Comparison of ENCODE assay signal across 2 cellular contexts in the genomic region with DNA sequence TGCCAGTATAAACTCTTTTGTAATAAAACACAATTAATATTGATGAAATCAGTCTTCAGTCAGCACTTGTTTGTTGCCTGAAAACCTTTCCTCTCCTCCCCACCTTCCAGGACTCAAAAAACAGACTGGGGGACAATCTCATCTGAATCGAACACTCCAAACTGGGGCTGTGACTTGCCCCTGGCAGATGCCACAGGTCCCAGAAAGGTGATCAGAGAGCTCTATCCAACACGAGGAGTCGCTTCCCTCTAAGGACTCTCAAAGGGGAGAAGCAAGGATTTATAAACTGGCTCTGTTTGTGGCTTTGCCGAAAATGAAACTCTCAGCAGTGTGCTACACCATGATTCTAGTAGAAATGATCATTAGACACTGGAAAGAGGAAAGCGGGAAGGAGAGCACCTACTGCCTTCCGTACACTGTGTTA.
TF ChIP-seq lines count a peak whose summit lies in the region.

No MANE protein-coding gene starts in this region.

TF ChIP-seq in IMR-90, 13 proteins besides CTCF, POLR2A, EP300 and RAD21:
- TF ChIP-seq, protein P1, sequence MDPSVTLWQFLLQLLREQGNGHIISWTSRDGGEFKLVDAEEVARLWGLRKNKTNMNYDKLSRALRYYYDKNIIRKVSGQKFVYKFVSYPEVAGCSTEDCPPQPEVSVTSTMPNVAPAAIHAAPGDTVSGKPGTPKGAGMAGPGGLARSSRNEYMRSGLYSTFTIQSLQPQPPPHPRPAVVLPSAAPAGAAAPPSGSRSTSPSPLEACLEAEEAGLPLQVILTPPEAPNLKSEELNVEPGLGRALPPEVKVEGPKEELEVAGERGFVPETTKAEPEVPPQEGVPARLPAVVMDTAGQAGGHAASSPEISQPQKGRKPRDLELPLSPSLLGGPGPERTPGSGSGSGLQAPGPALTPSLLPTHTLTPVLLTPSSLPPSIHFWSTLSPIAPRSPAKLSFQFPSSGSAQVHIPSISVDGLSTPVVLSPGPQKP (IDR thresholded peaks at IDR 0.05; ENCODE audit: borderline replicate concordance, low read depth, low read length): no peak
- no peak for TF ChIP-seq CHD1 (IDR thresholded peaks at IDR 0.05; ENCODE audit: low read depth, low read length)
- TF ChIP-seq SMC3 (IDR thresholded peaks at IDR 0.05; ENCODE audit: low read depth, low read length): no peak
- no peak for TF ChIP-seq NFE2L2 (IDR thresholded peaks at IDR 0.05; ENCODE audit: low read depth, low read length)
- TF ChIP-seq MAFK (IDR thresholded peaks at IDR 0.05; ENCODE audit: low read depth, low read length): no peak
- no peak for TF ChIP-seq FOS (IDR thresholded peaks at IDR 0.05; ENCODE audit: low read depth, low read length)
- TF ChIP-seq, protein P2, sequence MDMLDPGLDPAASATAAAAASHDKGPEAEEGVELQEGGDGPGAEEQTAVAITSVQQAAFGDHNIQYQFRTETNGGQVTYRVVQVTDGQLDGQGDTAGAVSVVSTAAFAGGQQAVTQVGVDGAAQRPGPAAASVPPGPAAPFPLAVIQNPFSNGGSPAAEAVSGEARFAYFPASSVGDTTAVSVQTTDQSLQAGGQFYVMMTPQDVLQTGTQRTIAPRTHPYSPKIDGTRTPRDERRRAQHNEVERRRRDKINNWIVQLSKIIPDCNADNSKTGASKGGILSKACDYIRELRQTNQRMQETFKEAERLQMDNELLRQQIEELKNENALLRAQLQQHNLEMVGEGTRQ (IDR thresholded peaks at IDR 0.05; ENCODE audit: low read depth, low read length): no peak
- TF ChIP-seq MAZ (IDR thresholded peaks at IDR 0.05; ENCODE audit: borderline replicate concordance, low read depth, low read length): no peak
- no peak for TF ChIP-seq MXI1 (IDR thresholded peaks at IDR 0.05; ENCODE audit: borderline replicate concordance, low read depth, low read length)
- TF ChIP-seq RCOR1 (IDR thresholded peaks at IDR 0.05; ENCODE audit: insufficient replicate concordance, low read length): no peak
- no peak for TF ChIP-seq BHLHE40 (IDR thresholded peaks at IDR 0.05; ENCODE audit: low read depth, low read length)
- no peak for TF ChIP-seq RFX5 (IDR thresholded peaks at IDR 0.05; ENCODE audit: low read depth, low read length)

TF ChIP-seq in K562, 482 proteins besides CTCF, POLR2A, EP300 and RAD21:
- TF ChIP-seq CHD2 (IDR thresholded peaks at IDR 0.05; ENCODE audit: low read depth, low read length) (no peak), ZNF77 (CRISPR knock-in tag; IDR thresholded peaks at IDR 0.05) (no peak), HMGXB4 (CRISPR knock-in tag; IDR thresholded peaks at IDR 0.05) (no peak), NCOA6 (IDR thresholded peaks at IDR 0.05) (no peak), KLF16 (IDR thresholded peaks at IDR 0.05) (no peak), JUN (IDR thresholded peaks at IDR 0.05; ENCODE audit: borderline replicate concordance, low read depth, low read length) (no peak), JUN (CRISPR knock-in tag; IDR thresholded peaks at IDR 0.05; ENCODE audit: borderline replicate concordance) (no peak), MTA1 (IDR thresholded peaks at IDR 0.05; ENCODE audit: borderline replicate concordance) (no peak), CBFB (CRISPR knock-in tag; IDR thresholded peaks at IDR 0.05) (no peak), POLR3G (IDR thresholded peaks at IDR 0.05; ENCODE audit: extremely low read depth, insufficient read length, insufficient replicate concordance) (no peak), SRSF9 (IDR thresholded peaks at IDR 0.05; ENCODE audit: borderline replicate concordance, low read depth, low read length) (no peak), ZNF277 (CRISPR knock-in tag; IDR thresholded peaks at IDR 0.05; ENCODE audit: borderline replicate concordance) (no peak), KAT8 (IDR thresholded peaks at IDR 0.05; ENCODE audit: low read depth) (no peak), ZEB2 (IDR thresholded peaks at IDR 0.05) (no peak), RNF2 (IDR thresholded peaks at IDR 0.05) (no peak)
- TF ChIP-seq, protein P3, sequence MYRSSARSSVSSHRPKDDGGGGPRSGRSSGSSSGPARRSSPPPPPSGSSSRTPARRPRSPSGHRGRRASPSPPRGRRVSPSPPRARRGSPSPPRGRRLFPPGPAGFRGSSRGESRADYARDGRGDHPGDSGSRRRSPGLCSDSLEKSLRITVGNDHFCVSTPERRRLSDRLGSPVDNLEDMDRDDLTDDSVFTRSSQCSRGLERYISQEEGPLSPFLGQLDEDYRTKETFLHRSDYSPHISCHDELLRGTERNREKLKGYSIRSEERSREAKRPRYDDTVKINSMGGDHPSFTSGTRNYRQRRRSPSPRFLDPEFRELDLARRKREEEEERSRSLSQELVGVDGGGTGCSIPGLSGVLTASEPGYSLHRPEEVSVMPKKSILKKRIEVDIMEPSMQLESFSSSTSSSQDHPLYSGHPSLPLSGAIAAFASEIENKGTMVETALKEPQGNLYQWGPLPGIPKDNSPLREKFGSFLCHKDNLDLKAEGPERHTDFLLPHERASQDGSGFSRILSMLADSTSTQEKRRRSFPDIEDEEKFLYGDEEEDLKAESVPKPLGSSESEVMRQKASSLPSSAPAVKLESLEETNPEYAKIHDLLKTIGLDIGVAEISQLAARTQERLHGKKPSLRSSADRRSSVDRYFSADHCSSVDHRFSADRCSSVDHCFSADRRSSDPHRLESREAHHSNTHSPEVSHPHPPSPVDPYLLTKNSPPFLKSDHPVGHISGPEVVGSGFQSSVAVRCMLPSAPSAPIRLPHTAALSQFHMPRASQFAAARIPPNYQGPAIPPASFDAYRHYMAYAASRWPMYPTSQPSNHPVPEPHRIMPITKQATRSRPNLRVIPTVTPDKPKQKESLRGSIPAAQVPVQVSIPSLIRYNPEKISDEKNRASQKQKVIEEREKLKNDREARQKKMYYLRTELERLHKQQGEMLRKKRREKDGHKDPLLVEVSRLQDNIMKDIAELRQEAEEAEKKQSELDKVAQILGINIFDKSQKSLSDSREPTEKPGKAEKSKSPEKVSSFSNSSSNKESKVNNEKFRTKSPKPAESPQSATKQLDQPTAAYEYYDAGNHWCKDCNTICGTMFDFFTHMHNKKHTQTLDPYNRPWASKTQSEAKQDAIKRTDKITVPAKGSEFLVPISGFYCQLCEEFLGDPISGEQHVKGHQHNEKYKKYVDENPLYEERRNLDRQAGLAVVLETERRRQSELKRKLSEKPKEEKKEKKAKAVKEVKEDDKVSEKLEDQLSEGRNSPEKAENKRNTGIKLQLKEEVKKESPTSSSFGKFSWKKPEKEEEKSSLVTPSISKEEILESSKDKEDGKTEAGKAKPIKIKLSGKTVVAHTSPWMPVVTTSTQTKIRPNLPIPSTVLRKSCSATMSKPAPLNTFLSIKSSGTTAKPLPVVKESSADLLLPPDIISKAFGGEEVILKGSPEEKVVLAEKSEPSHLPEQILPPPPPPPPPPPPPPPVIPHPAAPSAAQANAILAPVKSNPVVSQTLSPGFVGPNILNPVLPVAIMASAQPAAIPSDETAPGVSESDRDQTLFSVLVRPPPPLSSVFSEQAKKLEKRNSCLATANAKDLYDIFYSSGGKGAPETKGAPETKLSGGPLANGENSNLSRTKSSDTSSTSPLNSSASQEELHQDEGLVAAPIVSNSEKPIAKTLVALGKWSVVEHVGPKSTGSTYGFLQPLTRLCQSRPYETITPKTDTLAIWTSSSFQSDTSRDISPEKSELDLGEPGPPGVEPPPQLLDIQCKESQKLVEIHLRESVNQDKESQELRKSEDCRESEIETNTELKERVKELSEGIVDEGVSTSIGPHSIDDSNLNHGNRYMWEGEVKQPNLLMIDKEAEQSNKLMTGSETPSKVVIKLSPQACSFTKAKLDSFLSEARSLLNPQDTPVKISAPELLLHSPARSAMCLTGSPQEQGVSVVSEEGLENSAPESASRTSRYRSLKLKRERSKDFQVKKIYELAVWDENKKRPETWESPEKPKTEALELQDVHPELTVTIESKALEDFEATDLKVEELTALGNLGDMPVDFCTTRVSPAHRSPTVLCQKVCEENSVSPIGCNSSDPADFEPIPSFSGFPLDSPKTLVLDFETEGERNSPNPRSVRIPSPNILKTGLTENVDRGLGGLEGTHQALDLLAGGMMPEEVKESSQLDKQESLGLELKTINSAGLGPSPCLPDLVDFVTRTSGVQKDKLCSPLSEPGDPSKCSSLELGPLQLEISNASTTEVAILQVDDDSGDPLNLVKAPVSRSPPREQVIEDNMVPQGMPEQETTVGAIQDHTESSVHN (IDR thresholded peaks at IDR 0.05; ENCODE audit: borderline replicate concordance in 1 of 2, low read depth in 1 of 2): no peak
- TF ChIP-seq, protein P4, sequence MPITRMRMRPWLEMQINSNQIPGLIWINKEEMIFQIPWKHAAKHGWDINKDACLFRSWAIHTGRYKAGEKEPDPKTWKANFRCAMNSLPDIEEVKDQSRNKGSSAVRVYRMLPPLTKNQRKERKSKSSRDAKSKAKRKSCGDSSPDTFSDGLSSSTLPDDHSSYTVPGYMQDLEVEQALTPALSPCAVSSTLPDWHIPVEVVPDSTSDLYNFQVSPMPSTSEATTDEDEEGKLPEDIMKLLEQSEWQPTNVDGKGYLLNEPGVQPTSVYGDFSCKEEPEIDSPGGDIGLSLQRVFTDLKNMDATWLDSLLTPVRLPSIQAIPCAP (CRISPR knock-in tag; IDR thresholded peaks at IDR 0.05; ENCODE audit: borderline replicate concordance): no peak
- TF ChIP-seq, protein P5, sequence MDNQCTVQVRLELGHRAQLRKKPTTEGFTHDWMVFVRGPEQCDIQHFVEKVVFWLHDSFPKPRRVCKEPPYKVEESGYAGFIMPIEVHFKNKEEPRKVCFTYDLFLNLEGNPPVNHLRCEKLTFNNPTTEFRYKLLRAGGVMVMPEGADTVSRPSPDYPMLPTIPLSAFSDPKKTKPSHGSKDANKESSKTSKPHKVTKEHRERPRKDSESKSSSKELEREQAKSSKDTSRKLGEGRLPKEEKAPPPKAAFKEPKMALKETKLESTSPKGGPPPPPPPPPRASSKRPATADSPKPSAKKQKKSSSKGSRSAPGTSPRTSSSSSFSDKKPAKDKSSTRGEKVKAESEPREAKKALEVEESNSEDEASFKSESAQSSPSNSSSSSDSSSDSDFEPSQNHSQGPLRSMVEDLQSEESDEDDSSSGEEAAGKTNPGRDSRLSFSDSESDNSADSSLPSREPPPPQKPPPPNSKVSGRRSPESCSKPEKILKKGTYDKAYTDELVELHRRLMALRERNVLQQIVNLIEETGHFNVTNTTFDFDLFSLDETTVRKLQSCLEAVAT (IDR thresholded peaks at IDR 0.05): no peak
- TF ChIP-seq, protein P6, sequence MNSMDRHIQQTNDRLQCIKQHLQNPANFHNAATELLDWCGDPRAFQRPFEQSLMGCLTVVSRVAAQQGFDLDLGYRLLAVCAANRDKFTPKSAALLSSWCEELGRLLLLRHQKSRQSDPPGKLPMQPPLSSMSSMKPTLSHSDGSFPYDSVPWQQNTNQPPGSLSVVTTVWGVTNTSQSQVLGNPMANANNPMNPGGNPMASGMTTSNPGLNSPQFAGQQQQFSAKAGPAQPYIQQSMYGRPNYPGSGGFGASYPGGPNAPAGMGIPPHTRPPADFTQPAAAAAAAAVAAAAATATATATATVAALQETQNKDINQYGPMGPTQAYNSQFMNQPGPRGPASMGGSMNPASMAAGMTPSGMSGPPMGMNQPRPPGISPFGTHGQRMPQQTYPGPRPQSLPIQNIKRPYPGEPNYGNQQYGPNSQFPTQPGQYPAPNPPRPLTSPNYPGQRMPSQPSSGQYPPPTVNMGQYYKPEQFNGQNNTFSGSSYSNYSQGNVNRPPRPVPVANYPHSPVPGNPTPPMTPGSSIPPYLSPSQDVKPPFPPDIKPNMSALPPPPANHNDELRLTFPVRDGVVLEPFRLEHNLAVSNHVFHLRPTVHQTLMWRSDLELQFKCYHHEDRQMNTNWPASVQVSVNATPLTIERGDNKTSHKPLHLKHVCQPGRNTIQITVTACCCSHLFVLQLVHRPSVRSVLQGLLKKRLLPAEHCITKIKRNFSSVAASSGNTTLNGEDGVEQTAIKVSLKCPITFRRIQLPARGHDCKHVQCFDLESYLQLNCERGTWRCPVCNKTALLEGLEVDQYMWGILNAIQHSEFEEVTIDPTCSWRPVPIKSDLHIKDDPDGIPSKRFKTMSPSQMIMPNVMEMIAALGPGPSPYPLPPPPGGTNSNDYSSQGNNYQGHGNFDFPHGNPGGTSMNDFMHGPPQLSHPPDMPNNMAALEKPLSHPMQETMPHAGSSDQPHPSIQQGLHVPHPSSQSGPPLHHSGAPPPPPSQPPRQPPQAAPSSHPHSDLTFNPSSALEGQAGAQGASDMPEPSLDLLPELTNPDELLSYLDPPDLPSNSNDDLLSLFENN (IDR thresholded peaks at IDR 0.05; ENCODE audit: low read depth in 2 of 2, low read length in 2 of 2): no peak
